ENCODE assay signal across 9 cellular contexts in genomic region chr12:121992059-121992879, GRCh38. TPM values are rescaled to one million over a fixed set of nuclear protein-coding genes. Genes with fewer than 3 reads are reported as not detected.
DNase-seq lines count a peak whose midpoint lies in the region; ATAC-seq lines count a peak whose summit lies in the region.
"Had no signal": no experiment of that assay in that cellular context is flagged by ENCODE, and none has a peak within 500 bp of the region (broad histone marks: within the 10 kb centered on the region; RNA-seq: fewer than 3 reads in every experiment).

No MANE protein-coding gene starts in this region.

- POLR2A ChIA-PET in CD8-positive, alpha-beta memory T cell (lab: Charles Lee): interaction anchor here (0.6 to 1.1 kb wide), 2 partner anchors 21 to 100 kb away, joined by 4 to 12 read pairs; no protein-coding TSS in a partner anchor
- POLR2A ChIA-PET in activated CD4-positive, alpha-beta memory T cell treated with anti-CD3 and anti-CD28 coated beads, Interleukin-2, amount 10 ng/mL, durations not matched to agents 7 days and 5 days (lab: Charles Lee): interaction anchor here (0.7 to 1.9 kb wide), 4 partner anchors 15 to 214 kb away, joined by 3 to 8 read pairs (median 6); partner anchors contain the start of gene BCL7A

- H3K4me1 ChIP-seq in CD8-positive, alpha-beta memory T cell (ENCODE audit: insufficient read depth, low read length): peaks cover 5% of the 10 kb centered on the region
- H3K4me1 ChIP-seq: parathyroid adenoma had no signal

- H3K4me3 ChIP-seq in CD8-positive, alpha-beta memory T cell (ENCODE audit: low read length): no peak overlapping the region

- H3K36me3 Mint-ChIP-seq in CD8-positive, alpha-beta memory T cell: no peaks in the 10 kb centered on the region
- H3K36me3 Mint-ChIP-seq in activated CD4-positive, alpha-beta memory T cell treated with anti-CD3 and anti-CD28 coated beads, Interleukin-2, amount 10 ng/mL, durations not matched to agents 7 days and 5 days (ENCODE audit: low read depth): no peaks in the 10 kb centered on the region

- peak overlapping the region in 4 of 8 donors; percentile 40 to 79 (median 64) for H3K27ac Mint-ChIP-seq in CD8-positive, alpha-beta memory T cell
- H3K27ac Mint-ChIP-seq in activated CD4-positive, alpha-beta memory T cell treated with anti-CD3 and anti-CD28 coated beads, Interleukin-2, amount 10 ng/mL, durations not matched to agents 7 days and 5 days: peak overlapping the region; percentile 82

- no peaks in the 10 kb centered on the region for H3K9me3 ChIP-seq in CD8-positive, alpha-beta memory T cell (ENCODE audit: low read length)

- CTCF ChIA-PET in CD8-positive, alpha-beta memory T cell (lab: Charles Lee): interaction anchor here (1.2 kb wide), 1 partner anchor 15 kb away, joined by 4 read pairs; no protein-coding TSS in a partner anchor
- CTCF ChIA-PET in activated CD4-positive, alpha-beta memory T cell treated with anti-CD3 and anti-CD28 coated beads, Interleukin-2, amount 10 ng/mL, durations not matched to agents 7 days and 5 days (lab: Charles Lee): interaction anchor here (0.6 to 1.9 kb wide), 9 partner anchors 9 to 198 kb away, joined by 3 to 24 read pairs (median 4); partner anchors contain the start of genes CFAP251, PSMD9 and RHOF

- ATAC-seq in GM21360 (IDR thresholded peaks at IDR 0.05; ENCODE audit: unreplicated experiment) (peak; percentile 75), HG03045 (IDR thresholded peaks at IDR 0.05; ENCODE audit: unreplicated experiment) (no peak)

- H3K4me3 Mint-ChIP-seq in CD8-positive, alpha-beta memory T cell: peak overlapping the region in 5 of 7 donors; percentile 26 to 65 (median 44)
- no peak overlapping the region for H3K4me3 Mint-ChIP-seq in activated CD4-positive, alpha-beta memory T cell treated with anti-CD3 and anti-CD28 coated beads, Interleukin-2, amount 10 ng/mL, durations not matched to agents 7 days and 5 days

- DNase-seq in CD8-positive, alpha-beta memory T cell: peak in 1 of 5 donors; percentile 12
- peak; percentile 56 for DNase-seq in HT-29 (ENCODE audit: low spot score)
- peak; percentile 69 for DNase-seq in activated CD4-positive, alpha-beta memory T cell treated with anti-CD3 and anti-CD28 coated beads, Interleukin-2, amount 10 ng/mL, durations not matched to agents 7 days and 5 days
- peak; percentile 87 for DNase-seq in fibroblast of gingiva (ENCODE audit: low read depth)
- DNase-seq in stimulated activated CD4-positive, alpha-beta T cell treated with anti-CD3 and anti-CD28 coated beads, Interleukin-15, amount 100 ng/mL, for 24 hours: peak; percentile 78
- no peak for DNase-seq in NCI-H2029 treated with DMSO at 0.1 percent for 48 hours (lab: John Stamatoyannopoulos, UW)

- H3K4me1 Mint-ChIP-seq in CD8-positive, alpha-beta memory T cell: peaks cover 5 to 14% (median 6%) of the 10 kb centered on the region in 3 donors
- peaks cover 19% of the 10 kb centered on the region for H3K4me1 Mint-ChIP-seq in activated CD4-positive, alpha-beta memory T cell treated with anti-CD3 and anti-CD28 coated beads, Interleukin-2, amount 10 ng/mL, durations not matched to agents 7 days and 5 days

- H3K36me3 ChIP-seq in CD8-positive, alpha-beta memory T cell (ENCODE audit: insufficient read depth, low read length): no peaks in the 10 kb centered on the region

- no peak overlapping the region for H3K27ac ChIP-seq in CD8-positive, alpha-beta memory T cell (ENCODE audit: low read depth, low read length)
- H3K27ac ChIP-seq: parathyroid adenoma had no signal

- peaks cover 1 to 6% of the 10 kb centered on the region in 2 donors for H3K27me3 Mint-ChIP-seq in CD8-positive, alpha-beta memory T cell
- peaks cover 17% of the 10 kb centered on the region for H3K27me3 Mint-ChIP-seq in activated CD4-positive, alpha-beta memory T cell treated with anti-CD3 and anti-CD28 coated beads, Interleukin-2, amount 10 ng/mL, durations not matched to agents 7 days and 5 days

- H3K27me3 ChIP-seq in CD8-positive, alpha-beta memory T cell (ENCODE audit: insufficient read depth, low read length, poor library complexity, severe bottlenecking): no peaks in the 10 kb centered on the region

- no peaks in the 10 kb centered on the region for H3K9me3 Mint-ChIP-seq in CD8-positive, alpha-beta memory T cell
- H3K9me3 Mint-ChIP-seq in activated CD4-positive, alpha-beta memory T cell treated with anti-CD3 and anti-CD28 coated beads, Interleukin-2, amount 10 ng/mL, durations not matched to agents 7 days and 5 days: no peaks in the 10 kb centered on the region

RNA-seq across cellular contexts. Expression of gene BCL7A, which starts 29.4 kb away (rescaled TPM):
- 1 to 10 TPM; 2.5 to 3.0 TPM for total RNA-seq in CD8-positive, alpha-beta memory T cell
- 3.3 TPM for polyA plus RNA-seq in CD8-positive, alpha-beta memory T cell
- 8.3 and 11.0 TPM in 2 replicates for total RNA-seq in HT-29 (2014; rRNA removed; shearing (Covaris generic))
- total RNA-seq in activated CD4-positive, alpha-beta memory T cell treated with anti-CD3 and anti-CD28 coated beads, Interleukin-2, amount 10 ng/mL, durations not matched to agents 7 days and 5 days: 1 to 10 TPM; 3.7 to 4.2 TPM
